Comparison of ENCODE assay signal across 7 cellular contexts in the genomic region with DNA sequence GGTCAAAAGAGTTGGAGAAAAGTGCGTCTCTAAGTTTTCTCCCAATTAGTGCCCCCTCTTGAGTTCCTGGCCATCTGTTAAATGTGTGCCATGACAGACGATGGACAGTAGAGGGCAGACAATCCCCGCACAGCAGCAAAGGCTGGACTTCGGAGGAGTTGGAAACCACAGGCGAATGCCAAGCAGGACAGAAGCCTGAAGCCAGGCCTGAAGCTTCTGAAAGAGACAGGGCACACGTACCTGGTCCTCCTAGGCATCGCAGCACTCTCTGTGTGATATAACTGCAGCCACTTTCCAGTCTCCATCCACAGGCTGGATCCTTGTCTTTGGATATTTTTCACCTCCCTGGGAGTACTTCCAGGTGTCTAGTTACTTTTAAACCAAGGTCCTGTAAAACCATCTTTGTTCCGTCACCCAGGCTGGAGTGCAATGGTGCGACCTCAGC. TPM values are rescaled to one million over a fixed set of nuclear protein-coding genes. Genes with fewer than 3 reads are reported as not detected.
A peak's percentile ranks its signal among the peaks of the same experiment; 100 is the strongest.
DNase-seq lines count a peak whose midpoint lies in the region; ATAC-seq, FAIRE-seq and TF ChIP-seq lines count a peak whose summit lies in the region.

No MANE protein-coding gene starts in this region.

- H3K9me3 ChIP-seq in SJSA1 (replicated peaks) (no peaks in the 10 kb centered on the region), GM12878 (replicated peaks; ENCODE audit: control insufficient read depth, insufficient read depth, low read length) (no peaks in the 10 kb centered on the region)

- CTCF ChIA-PET in GM12878 (lab: Yijun Ruan, JAX): interaction anchor here (0.6 to 3.1 kb wide), 15 partner anchors 32 to 769 kb away, joined by 3 to 27 read pairs (median 3); partner anchors contain the start of gene TMEM102

- H3K79me2 ChIP-seq in GM12878 (ENCODE audit: control insufficient read depth, insufficient read depth, low read length): no peaks in the 10 kb centered on the region

- TF ChIP-seq EP300 in GM12878 (IDR thresholded peaks at IDR 0.05; ENCODE audit: borderline replicate concordance in 1 of 2, control insufficient read depth in 1 of 2, low read depth in 2 of 2, low read length in 2 of 2): no peak

- BruUV-seq in GM12878 (replicated peaks; lab: Mats Ljungman, UMichigan): no TSS peak

- no peak for TF ChIP-seq POLR2A in GM12878 (IDR thresholded peaks at IDR 0.05; ENCODE audit: low read depth, low read length)

- POLR2A ChIA-PET in GM12878 (lab: Charles Lee): no interaction called here

- TF ChIP-seq CTCF in LNCAP (IDR thresholded peaks at IDR 0.05) (peak; percentile 94), GM12878 (IDR thresholded peaks at IDR 0.05 in 2 of 3, conservative IDR thresholded peaks at IDR 0.05 in 1 of 3; ENCODE audit: control insufficient read depth in 2 of 3, extremely low read depth in 1 of 3, insufficient read depth in 1 of 3, low read depth in 3 of 3, low read length in 3 of 3) (peak; percentile 86 to 96 (median 92))

- H3K36me3 ChIP-seq in SJSA1: no peaks in the 10 kb centered on the region
- no peaks in the 10 kb centered on the region; a peak in 1 of 4 replicates for H3K36me3 ChIP-seq in GM12878 (ENCODE audit: control insufficient read depth in 2 of 2, insufficient read depth in 2 of 2, low read length in 1 of 2)

- 9% methylated on average over 9 of the region's 9 CpGs for WGBS in GM12878 (ENCODE audit: insufficient coverage, insufficient replicate concordance, low lambda C conversion rate, missing lambda C conversion rate)

- peak; percentile 13 for FAIRE-seq in GM12878 (lab: Jason Lieb, UNC)

- in situ Hi-C loops in GM12878 (cut with MboI): no loop called here

- DNase-seq in GM03348 (ENCODE audit: low spot score) (peak; percentile 89), SJSA1 (ENCODE audit: low read depth in 1 of 2, low spot score in 2 of 2) (peak; percentile 66 to 73), GM12878 (ENCODE audit: low read depth, low spot score) (no peak), hepatic stellate cell (ENCODE audit: low spot score) (peak; percentile 85), putamen (ENCODE audit: low spot score) (peak; percentile 70)

- H3K4me1 ChIP-seq in SJSA1 (replicated peaks): no peaks in the 10 kb centered on the region
- peaks cover 4% of the 10 kb centered on the region for H3K4me1 ChIP-seq in GM12878 (ENCODE audit: control insufficient read depth, insufficient read depth, low read length)

- peak; percentile 96 for ATAC-seq in GM12878
- ATAC-seq in HG02938 (IDR thresholded peaks at IDR 0.05; ENCODE audit: unreplicated experiment): no peak

- no peak overlapping the region for H3K4me2 ChIP-seq in GM12878 (ENCODE audit: control insufficient read depth, insufficient read depth)

- H2AFZ ChIP-seq in GM12878 (ENCODE audit: control insufficient read depth, low read depth, low read length): no peak overlapping the region

- RAD21 ChIA-PET in GM12878 (lab: Charles Lee; ENCODE audit: unreplicated experiment): interaction anchor here (1.6 to 3.2 kb wide), 3 partner anchors 177 to 341 kb away, joined by 4 to 17 read pairs (median 9); no protein-coding TSS in a partner anchor

- H3K27me3 ChIP-seq in SJSA1 (replicated peaks): peaks cover 17% of the 10 kb centered on the region
- no peaks in the 10 kb centered on the region for H3K27me3 ChIP-seq in GM12878 (replicated peaks in 1 of 2; ENCODE audit: control insufficient read depth in 2 of 2, insufficient read depth in 2 of 2, low read length in 1 of 2)

- H3K9ac ChIP-seq in GM12878 (ENCODE audit: control insufficient read depth, insufficient read depth, low read length): no peak overlapping the region

- H4K20me1 ChIP-seq in GM12878 (ENCODE audit: control insufficient read depth, insufficient read depth): no peaks in the 10 kb centered on the region

- intact Hi-C loops in GM12878 (cut with micrococcal nuclease; ENCODE audit: unreplicated experiment): loop anchor here (2.0 to 10.0 kb wide), 4 partner anchors 89 to 339 kb away; partner anchors contain the start of gene XAF1

- SMC1A ChIA-PET in GM12878 (lab: Charles Lee; ENCODE audit: uncharacterized antibody, unreplicated experiment): interaction anchor here (0.6 to 2.7 kb wide), 8 partner anchors 40 to 1663 kb away, joined by 3 to 16 read pairs (median 4); no protein-coding TSS in a partner anchor

- H3K27ac ChIP-seq in SJSA1 (no peak overlapping the region), GM12878 (ENCODE audit: control insufficient read depth, insufficient read depth) (no peak overlapping the region)

- H3K4me3 ChIP-seq in SJSA1: no peak overlapping the region
- no peak overlapping the region for H3K4me3 ChIP-seq in GM12878

- peak; percentile 98 for TF ChIP-seq RAD21 in GM12878 (IDR thresholded peaks at IDR 0.05; ENCODE audit: insufficient read depth, low read depth, low read length)

RNA-seq across cellular contexts. Expression of gene C17orf100, which starts 14.5 kb away (rescaled TPM):
- 0.84 and 0.88 TPM in 2 replicates for total RNA-seq in SJSA1 (2014; rRNA removed; shearing (Covaris generic))
- 1.5 and 2.0 TPM in 2 replicates for total RNA-seq in GM12878 (2013; cell fraction: nucleolus; rRNA removed)
- total RNA-seq in GM12878 (2014; rRNA removed) (1.2 and 1.6 TPM in 2 replicates), GM12878 (2014; rRNA removed; fragmentation: Illumina TruSeq; extraction: Trizol) (1.3 and 1.6 TPM in 2 replicates), GM12878 (2021) (2.1 and 3.2 TPM in 2 replicates)
- polyA plus RNA-seq in GM12878 (2011; ENCODE audit: low read depth): 1.2 TPM
- polyA plus RNA-seq in GM12878 (2011; rRNA removed) (1.5 and 1.6 TPM in 2 replicates), GM12878 (2014; fragmentation: Illumina TruSeq; extraction: Trizol) (2.2 and 2.7 TPM in 2 replicates), GM12878 (2014; fragmentation: Nextera tagmentation; extraction: Ambion mirVana) (1 to 10 TPM in 1 of 2 experiments, under 1 TPM in 1; 0.84 to 1.5 TPM), GM12878 (2014; rRNA removed) (3.9 and 4.2 TPM in 2 replicates), GM12878 (2016; fragmentation: Nextera tagmentation; extraction: Ambion mirVana) (1 to 10 TPM; 4.1 to 4.7 TPM)
- 1.1 and 1.7 TPM in 2 replicates for polyA plus RNA-seq in GM12878 (2011; cell fraction: cytosol; rRNA removed)
- 2.6 and 2.8 TPM in 2 replicates for polyA plus RNA-seq in GM12878 (2011; cell fraction: nucleus; rRNA removed)
- 3.2 and 3.6 TPM in 2 replicates for polyA plus RNA-seq in GM12878 (2012)
- polyA minus RNA-seq in GM12878 (2011; rRNA and poly(A)+ RNA removed): 1.1 TPM in 2 replicates
- 0.52 TPM in 1 of 2 replicates, not detected in the other for polyA minus RNA-seq in GM12878 (2011; cell fraction: cytosol; rRNA and poly(A)+ RNA removed)
- 3.0 and 3.6 TPM in 2 replicates for polyA minus RNA-seq in GM12878 (2011; cell fraction: nucleus; rRNA and poly(A)+ RNA removed)

RNA-seq across cellular contexts. Expression of gene MED31, which starts 14.7 kb away (rescaled TPM):
- total RNA-seq in SJSA1 (2014; rRNA removed; shearing (Covaris generic)): 12.8 and 47.9 TPM in 2 replicates
- 30.4 and 35.8 TPM in 2 replicates for total RNA-seq in GM12878 (2013; cell fraction: nucleolus; rRNA removed)
- total RNA-seq in GM12878 (2014; rRNA removed) (14.4 and 17.7 TPM in 2 replicates), GM12878 (2014; rRNA removed; fragmentation: Illumina TruSeq; extraction: Trizol) (14.9 and 16.4 TPM in 2 replicates), GM12878 (2021) (16.8 and 17.7 TPM in 2 replicates)
- polyA plus RNA-seq in GM12878 (2011; ENCODE audit: low read depth): 8.9 TPM
- polyA plus RNA-seq in GM12878 (2011; rRNA removed) (43.9 and 64.6 TPM in 2 replicates), GM12878 (2014; fragmentation: Illumina TruSeq; extraction: Trizol) (16.7 and 32.6 TPM in 2 replicates), GM12878 (2014; fragmentation: Nextera tagmentation; extraction: Ambion mirVana) (10 to 100 TPM; 46.1 to 51.1 TPM), GM12878 (2014; rRNA removed) (22.2 and 25.3 TPM in 2 replicates), GM12878 (2016; fragmentation: Nextera tagmentation; extraction: Ambion mirVana) (10 to 100 TPM; 70.7 to 71.1 TPM)
- polyA plus RNA-seq in GM12878 (2011; cell fraction: cytosol; rRNA removed): 16.6 and 19.6 TPM in 2 replicates
- polyA plus RNA-seq in GM12878 (2011; cell fraction: nucleus; rRNA removed): 16.4 and 19.1 TPM in 2 replicates
- polyA plus RNA-seq in GM12878 (2012): 11.2 and 19.6 TPM in 2 replicates
- 10.2 and 11.6 TPM in 2 replicates for polyA minus RNA-seq in GM12878 (2011; rRNA and poly(A)+ RNA removed)
- polyA minus RNA-seq in GM12878 (2011; cell fraction: cytosol; rRNA and poly(A)+ RNA removed): 2.1 and 2.3 TPM in 2 replicates
- 16.3 and 18.8 TPM in 2 replicates for polyA minus RNA-seq in GM12878 (2011; cell fraction: nucleus; rRNA and poly(A)+ RNA removed)

RNA-seq across cellular contexts. Expression of gene TXNDC17, which starts 25.2 kb away (rescaled TPM):
- 226 and 331 TPM in 2 replicates for total RNA-seq in SJSA1 (2014; rRNA removed; shearing (Covaris generic))
- total RNA-seq in GM12878 (2013; cell fraction: nucleolus; rRNA removed): 11.6 and 14.2 TPM in 2 replicates
- total RNA-seq in GM12878 (2014; rRNA removed) (123 and 124 TPM in 2 replicates), GM12878 (2014; rRNA removed; fragmentation: Illumina TruSeq; extraction: Trizol) (149 and 175 TPM in 2 replicates), GM12878 (2021) (129 and 142 TPM in 2 replicates)
- polyA plus RNA-seq in GM12878 (2011; ENCODE audit: low read depth): 17.2 TPM
- polyA plus RNA-seq in GM12878 (2011; rRNA removed) (236 and 346 TPM in 2 replicates), GM12878 (2014; fragmentation: Illumina TruSeq; extraction: Trizol) (85.4 and 178 TPM in 2 replicates), GM12878 (2014; fragmentation: Nextera tagmentation; extraction: Ambion mirVana) (100 to 1,000 TPM; 933 to 957 TPM), GM12878 (2014; rRNA removed) (191 and 195 TPM in 2 replicates), GM12878 (2016; fragmentation: Nextera tagmentation; extraction: Ambion mirVana) (100 to 1,000 TPM; 667 to 694 TPM)
- 254 and 313 TPM in 2 replicates for polyA plus RNA-seq in GM12878 (2011; cell fraction: cytosol; rRNA removed)
- polyA plus RNA-seq in GM12878 (2011; cell fraction: nucleus; rRNA removed): 122 and 152 TPM in 2 replicates
- polyA plus RNA-seq in GM12878 (2012): 124 and 181 TPM in 2 replicates
- polyA minus RNA-seq in GM12878 (2011; rRNA and poly(A)+ RNA removed): 36.6 and 44.6 TPM in 2 replicates
- 22.6 and 28.2 TPM in 2 replicates for polyA minus RNA-seq in GM12878 (2011; cell fraction: cytosol; rRNA and poly(A)+ RNA removed)
- polyA minus RNA-seq in GM12878 (2011; cell fraction: nucleus; rRNA and poly(A)+ RNA removed): 21.6 and 25.7 TPM in 2 replicates

RNA-seq across cellular contexts. Expression of gene KIAA0753, which starts 25.6 kb away (rescaled TPM):
- total RNA-seq in SJSA1 (2014; rRNA removed; shearing (Covaris generic)): 10.0 and 14.7 TPM in 2 replicates
- 53.9 and 56.5 TPM in 2 replicates for total RNA-seq in GM12878 (2013; cell fraction: nucleolus; rRNA removed)
- total RNA-seq in GM12878 (2014; rRNA removed) (10.1 and 13.4 TPM in 2 replicates), GM12878 (2014; rRNA removed; fragmentation: Illumina TruSeq; extraction: Trizol) (12.7 and 15.2 TPM in 2 replicates), GM12878 (2021) (12.0 and 12.9 TPM in 2 replicates)
- polyA plus RNA-seq in GM12878 (2011; ENCODE audit: low read depth): 6.7 TPM
- polyA plus RNA-seq in GM12878 (2011; rRNA removed) (7.3 and 8.1 TPM in 2 replicates), GM12878 (2014; fragmentation: Illumina TruSeq; extraction: Trizol) (12.5 and 15.3 TPM in 2 replicates), GM12878 (2014; fragmentation: Nextera tagmentation; extraction: Ambion mirVana) (1 to 10 TPM; 2.2 to 3.3 TPM), GM12878 (2014; rRNA removed) (7.9 and 10.3 TPM in 2 replicates), GM12878 (2016; fragmentation: Nextera tagmentation; extraction: Ambion mirVana) (1 to 10 TPM; 5.9 to 7.5 TPM)
- 4.3 and 5.4 TPM in 2 replicates for polyA plus RNA-seq in GM12878 (2011; cell fraction: cytosol; rRNA removed)
- polyA plus RNA-seq in GM12878 (2011; cell fraction: nucleus; rRNA removed): 19.7 and 22.3 TPM in 2 replicates
- 5.3 and 9.0 TPM in 2 replicates for polyA plus RNA-seq in GM12878 (2012)
- polyA minus RNA-seq in GM12878 (2011; rRNA and poly(A)+ RNA removed): 6.0 and 9.0 TPM in 2 replicates
- 3.7 and 4.3 TPM in 2 replicates for polyA minus RNA-seq in GM12878 (2011; cell fraction: cytosol; rRNA and poly(A)+ RNA removed)
- polyA minus RNA-seq in GM12878 (2011; cell fraction: nucleus; rRNA and poly(A)+ RNA removed): 15.8 and 19.7 TPM in 2 replicates

RNA-seq across cellular contexts. Expression of gene SLC13A5, which starts 47.1 kb away (rescaled TPM):
- not detected in 2 replicates for total RNA-seq in SJSA1 (2014; rRNA removed; shearing (Covaris generic))
- total RNA-seq in GM12878 (2013; cell fraction: nucleolus; rRNA removed): not detected in 2 replicates
- total RNA-seq in GM12878 (2014; rRNA removed): not detected in 2 replicates
- total RNA-seq in GM12878 (2014; rRNA removed; fragmentation: Illumina TruSeq; extraction: Trizol): not detected in 2 replicates
- total RNA-seq in GM12878 (2021): 0.23 TPM in 1 of 2 replicates, not detected in the other
- polyA plus RNA-seq in GM12878 (2011; ENCODE audit: low read depth): not detected
- polyA plus RNA-seq in GM12878 (2011; rRNA removed): not detected in 2 replicates
- polyA plus RNA-seq in GM12878 (2011; cell fraction: cytosol; rRNA removed): not detected in 2 replicates
- 0.10 TPM in 1 of 2 replicates, not detected in the other for polyA plus RNA-seq in GM12878 (2011; cell fraction: nucleus; rRNA removed)
- 0.06 and 0.07 TPM in 2 replicates for polyA plus RNA-seq in GM12878 (2012)
- not detected in 2 replicates for polyA plus RNA-seq in GM12878 (2014; fragmentation: Illumina TruSeq; extraction: Trizol)
- polyA plus RNA-seq in GM12878 (2014; fragmentation: Nextera tagmentation; extraction: Ambion mirVana): not detected
- polyA plus RNA-seq in GM12878 (2014; rRNA removed): not detected in 2 replicates
- not detected for polyA plus RNA-seq in GM12878 (2016; fragmentation: Nextera tagmentation; extraction: Ambion mirVana)
- 0.05 TPM in 1 of 2 replicates, not detected in the other for polyA minus RNA-seq in GM12878 (2011; rRNA and poly(A)+ RNA removed)
- polyA minus RNA-seq in GM12878 (2011; cell fraction: cytosol; rRNA and poly(A)+ RNA removed): not detected in 2 replicates
- not detected in 2 replicates for polyA minus RNA-seq in GM12878 (2011; cell fraction: nucleus; rRNA and poly(A)+ RNA removed)
